In the genomic region with DNA sequence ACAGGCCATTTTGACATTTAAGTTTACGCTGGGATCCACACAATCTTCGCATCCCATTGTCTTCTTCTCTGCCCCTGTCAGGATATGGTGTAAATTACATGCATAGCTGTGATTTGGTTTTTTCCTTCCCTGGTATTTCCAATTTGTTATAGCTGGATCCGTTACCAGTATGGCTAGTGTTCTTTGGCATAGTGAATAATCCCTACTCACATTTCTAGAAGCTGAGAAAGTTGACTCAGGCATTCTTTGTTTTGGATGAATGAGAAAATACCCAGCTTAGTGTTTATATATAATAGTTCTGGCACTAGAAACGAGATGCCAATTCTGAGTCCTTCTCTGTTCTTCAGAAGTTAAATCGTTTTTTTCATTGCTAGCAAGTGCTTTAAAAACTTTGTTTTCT, we compare ENCODE assay signal across 25 cellular contexts.
A peak's percentile ranks its signal among the peaks of the same experiment; 100 is the strongest.
DNase-seq lines count a peak whose midpoint lies in the region; ATAC-seq and TF ChIP-seq lines count a peak whose summit lies in the region.
"Had no signal": no experiment of that assay in that cellular context is flagged by ENCODE, and none has a peak within 500 bp of the region (broad histone marks: within the 10 kb centered on the region; RNA-seq: fewer than 3 reads in every experiment).

No MANE protein-coding gene starts in this region.

- H3K27me3 ChIP-seq in mesenchymal stem cell (ENCODE audit: control insufficient read depth in 1 of 2, insufficient read depth in 1 of 2, low read length in 2 of 2), result peaks cover 0 to 8% of the 10 kb centered on the region in 2 experiments
- H3K27me3 ChIP-seq: BLaER1 treated with 17β-estradiol and CSF1 and Interleukin-3, amounts not matched to agents 10 nM and 100 nM; SJSA1 had no signal

- H2BK15ac ChIP-seq in mesenchymal stem cell (ENCODE audit: low read depth, poor library complexity, severe bottlenecking), result no peak overlapping the region

- H3K23ac ChIP-seq in mesenchymal stem cell (ENCODE audit: low read length in 2 of 2), result no peak overlapping the region

- ATAC-seq in HG02763 (IDR thresholded peaks at IDR 0.05; ENCODE audit: unreplicated experiment), result no peak
- ATAC-seq in T-helper 17 cell, result no peak
- ATAC-seq in HG03565 (IDR thresholded peaks at IDR 0.05; ENCODE audit: unreplicated experiment), result no peak
- ATAC-seq: GM23338 had no signal

- H3K27ac ChIP-seq in mesenchymal stem cell (ENCODE audit: low read length, poor library complexity, severe bottlenecking), result peak overlapping the region; percentile 20
- H3K27ac ChIP-seq: BLaER1 treated with 17β-estradiol and CSF1 and Interleukin-3, amounts not matched to agents 10 nM and 100 nM; SJSA1 had no signal

- H2BK12ac ChIP-seq in mesenchymal stem cell (ENCODE audit: low read length in 2 of 2), result no peak overlapping the region

- no peak overlapping the region for H2BK120ac ChIP-seq in mesenchymal stem cell (ENCODE audit: low read depth, low read length)

- H3K27ac Mint-ChIP-seq in brain (peak overlapping the region in 3 of 5 experiments; percentile 16 to 81 (median 72)), T-helper 17 cell (no peak overlapping the region)
- H3K27ac Mint-ChIP-seq: CD4-positive, alpha-beta memory T cell; GM23338; H9 had no signal

- no peaks in the 10 kb centered on the region for H3K9me3 ChIP-seq in mesenchymal stem cell (ENCODE audit: control insufficient read depth, low read length)
- no peaks in the 10 kb centered on the region for H3K9me3 ChIP-seq in T-helper 17 cell (ENCODE audit: control insufficient read depth, low read length, poor library complexity, severe bottlenecking)
- H3K9me3 ChIP-seq: BLaER1 treated with 17β-estradiol and CSF1 and Interleukin-3, amounts not matched to agents 10 nM and 100 nM; SJSA1 had no signal

- no peaks in the 10 kb centered on the region for H3K4me1 ChIP-seq in mesenchymal stem cell (ENCODE audit: control insufficient read depth, insufficient read depth, low read depth, low read length)
- H3K4me1 ChIP-seq: BLaER1 treated with 17β-estradiol and CSF1 and Interleukin-3, amounts not matched to agents 10 nM and 100 nM; SJSA1 had no signal

- no peak overlapping the region for H4K8ac ChIP-seq in mesenchymal stem cell (ENCODE audit: low read length)

- H4K91ac ChIP-seq in mesenchymal stem cell (ENCODE audit: low read length), result no peak overlapping the region

- H2AFZ ChIP-seq in mesenchymal stem cell (ENCODE audit: low read depth, low read length), result no peak overlapping the region
- H2AFZ ChIP-seq: GM23338 had no signal

- no peak overlapping the region for H3K18ac ChIP-seq in mesenchymal stem cell (ENCODE audit: low read depth in 1 of 2, low read length in 2 of 2)

- H3K27me3 Mint-ChIP-seq in brain (no peaks in the 10 kb centered on the region), T-helper 17 cell (no peaks in the 10 kb centered on the region)
- H3K27me3 Mint-ChIP-seq: CD4-positive, alpha-beta memory T cell had no signal

- peaks cover 0 to 20% of the 10 kb centered on the region in 2 experiments for H3K36me3 ChIP-seq in mesenchymal stem cell (ENCODE audit: control insufficient read depth in 1 of 2, insufficient read depth in 2 of 2, low read depth in 1 of 2, low read length in 2 of 2)
- H3K36me3 ChIP-seq: BLaER1 treated with 17β-estradiol and CSF1 and Interleukin-3, amounts not matched to agents 10 nM and 100 nM had no signal

- H3K36me3 Mint-ChIP-seq in brain (peaks cover 62% of the 10 kb centered on the region), T-helper 17 cell (ENCODE audit: low read depth) (no peaks in the 10 kb centered on the region)
- H3K36me3 Mint-ChIP-seq: CD4-positive, alpha-beta memory T cell had no signal

- no peaks in the 10 kb centered on the region for H3K79me1 ChIP-seq in mesenchymal stem cell (replicated peaks; ENCODE audit: low read length, poor library complexity, severe bottlenecking)

- H2AK5ac ChIP-seq in mesenchymal stem cell (ENCODE audit: low read length, severe bottlenecking), result no peak overlapping the region

- H3K4me3 Mint-ChIP-seq in brain (peak overlapping the region in 2 of 5 experiments; percentile 19 to 42), T-helper 17 cell (no peak overlapping the region)
- H3K4me3 Mint-ChIP-seq: CD4-positive, alpha-beta memory T cell; GM23338; H9 had no signal

- H3K9me3 Mint-ChIP-seq in brain, result peaks cover 0 to 4% (median 0%) of the 10 kb centered on the region in 5 experiments
- H3K9me3 Mint-ChIP-seq: GM23338, H9 had no signal

- H3K14ac ChIP-seq in mesenchymal stem cell (ENCODE audit: low read length in 2 of 2), result no peak overlapping the region

- no peak overlapping the region for H3K4me2 ChIP-seq in mesenchymal stem cell (ENCODE audit: low read length, poor library complexity, severe bottlenecking)
- H3K4me2 ChIP-seq: BLaER1 treated with 17β-estradiol and CSF1 and Interleukin-3, amounts not matched to agents 10 nM and 100 nM; GM23338 had no signal

- H3K4me1 Mint-ChIP-seq in brain, result peaks cover 47% of the 10 kb centered on the region
- no peaks in the 10 kb centered on the region for H3K4me1 Mint-ChIP-seq in T-helper 17 cell
- H3K4me1 Mint-ChIP-seq: CD4-positive, alpha-beta memory T cell; GM23338; H9 had no signal

- WGBS in mesenchymal stem cell, result 95% methylated on average over 4 of the region's 5 CpGs

- H3K9ac ChIP-seq in mesenchymal stem cell (ENCODE audit: low read length), result no peak overlapping the region
- H3K9ac ChIP-seq: BLaER1 treated with 17β-estradiol and CSF1 and Interleukin-3, amounts not matched to agents 10 nM and 100 nM had no signal

- no peak overlapping the region for H3K4me3 ChIP-seq in mesenchymal stem cell (ENCODE audit: insufficient read depth in 1 of 2, low read depth in 1 of 2, low read length in 2 of 2)
- H3K4me3 ChIP-seq: BLaER1 treated with 17β-estradiol and CSF1 and Interleukin-3, amounts not matched to agents 10 nM and 100 nM; GM23338; SJSA1 had no signal

- no peak for TF ChIP-seq CTCF in brain (conservative IDR thresholded peaks at IDR 0.05)

- no peak overlapping the region for H2BK5ac ChIP-seq in mesenchymal stem cell (ENCODE audit: low read depth, low read length, poor library complexity, severe bottlenecking)

- H3K4ac ChIP-seq in mesenchymal stem cell (ENCODE audit: low read depth in 1 of 2, low read length in 2 of 2), result no peak overlapping the region

- peak; percentile 50 for DNase-seq in LHCN-M2 (ENCODE audit: low read depth)
- no peak for DNase-seq in mesenchymal stem cell
- DNase-seq in stromal cell of bone marrow (ENCODE audit: low read depth), result peak; percentile 56
- no peak for DNase-seq in dermis blood vessel endothelial cell
- DNase-seq in T-helper 17 cell, result no peak
- DNase-seq: AML-193; CD4-positive, alpha-beta memory T cell; COR-L47; DMS53; H9; Karpas-422; NCI-H1092 treated with DMSO at 0.1 percent for 48 hours; NCI-H1436; NCI-H187; NCI-H2171; NCI-H226; NCI-H510A; Right ventricle myocardium superior; RPMI8226 had no signal

Comparison
In these comparisons a context has a peak if more than half of its experiments do, and no peak if none do; other contexts are left out.
1. DNase-seq: peak in LHCN-M2 (single experiment) and stromal cell of bone marrow (single experiment); none in mesenchymal stem cell (single experiment), dermis blood vessel endothelial cell (single experiment) and T-helper 17 cell (0 of 3).